7 cellular contexts compared by ENCODE assay signal in the genomic region with DNA sequence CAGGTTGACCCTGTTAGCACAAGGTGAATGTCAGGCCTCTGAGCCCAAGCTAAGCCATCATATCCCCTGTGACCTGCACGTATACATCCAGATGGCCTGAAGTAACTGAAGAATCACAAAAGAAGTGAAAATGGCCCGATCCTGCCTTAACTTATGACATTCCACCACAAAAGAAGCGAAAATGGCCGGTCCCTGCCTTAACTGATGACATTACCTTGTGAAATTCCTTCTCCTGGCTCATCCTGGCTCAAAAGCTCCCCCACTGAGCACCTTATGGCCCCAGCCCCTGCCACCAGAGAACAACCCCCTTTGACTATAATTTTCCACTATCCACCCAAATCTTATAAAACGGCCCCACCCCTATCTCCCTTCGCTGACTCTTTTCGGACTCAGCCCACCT. TPM values are rescaled to one million over a fixed set of nuclear protein-coding genes. Genes with fewer than 3 reads are reported as not detected.
"Had no signal": no experiment of that assay in that cellular context is flagged by ENCODE, and none has a peak within 500 bp of the region (broad histone marks: within the 10 kb centered on the region; RNA-seq: fewer than 3 reads in every experiment).

No MANE protein-coding gene starts in this region.

RNA-seq across cellular contexts. Expression of a gene that starts 13.0 kb away (rescaled TPM):
- total RNA-seq: naive thymus-derived CD8-positive, alpha-beta T cell; neural crest cell; osteocyte; pulmonary artery endothelial cell; sciatic nerve; stomach; transverse colon had no signal
- polyA plus RNA-seq: naive thymus-derived CD8-positive, alpha-beta T cell had no signal
